ENCODE assay signal across 15 cellular contexts in the genomic region with DNA sequence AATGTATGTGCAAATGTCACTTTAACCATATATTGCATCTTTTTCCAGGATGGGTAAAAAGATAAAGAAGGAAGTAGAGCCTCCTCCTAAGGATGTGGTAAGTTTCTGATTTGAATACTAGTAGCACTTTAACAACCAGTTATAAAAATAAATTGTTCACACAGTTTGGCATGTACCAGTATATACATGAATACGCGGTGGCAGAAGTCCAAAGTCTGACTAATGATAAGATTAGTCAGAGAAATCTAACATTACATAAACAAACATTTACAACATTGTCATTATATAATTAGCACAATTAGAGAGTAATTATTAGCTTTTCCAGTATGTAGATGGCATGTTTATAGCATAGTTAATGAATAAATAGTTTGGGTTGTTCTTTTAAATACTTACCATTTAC. TPM values are rescaled to one million over a fixed set of nuclear protein-coding genes. Genes with fewer than 3 reads are reported as not detected.
DNase-seq lines count a peak whose midpoint lies in the region; ATAC-seq and TF ChIP-seq lines count a peak whose summit lies in the region.
"Had no signal": no experiment of that assay in that cellular context is flagged by ENCODE, and none has a peak within 500 bp of the region (broad histone marks: within the 10 kb centered on the region; RNA-seq: fewer than 3 reads in every experiment).

No MANE protein-coding gene starts in this region.

- no peaks in the 10 kb centered on the region for H3K27me3 Mint-ChIP-seq in progenitor cell of endocrine pancreas

- H3K4me3 Mint-ChIP-seq in progenitor cell of endocrine pancreas (ENCODE audit: low read depth), result no peak overlapping the region

- H3K4me1 Mint-ChIP-seq in progenitor cell of endocrine pancreas (ENCODE audit: low read depth), result no peaks in the 10 kb centered on the region

- no peaks in the 10 kb centered on the region for H3K9me3 Mint-ChIP-seq in progenitor cell of endocrine pancreas (ENCODE audit: low read depth)

- TF ChIP-seq CTCF in epithelial cell of esophagus (IDR thresholded peaks at IDR 0.05; ENCODE audit: insufficient read depth, low read depth, low read length, missing control alignments) (no peak), progenitor cell of endocrine pancreas (IDR thresholded peaks at IDR 0.05; ENCODE audit: unreplicated experiment) (no peak)

- no peak overlapping the region for H3K4me3 ChIP-seq in epithelial cell of esophagus (ENCODE audit: low read length)
- H3K4me3 ChIP-seq: spleen had no signal

- ATAC-seq in GM21423 (IDR thresholded peaks at IDR 0.05; ENCODE audit: unreplicated experiment), result peak; percentile 66
- ATAC-seq in GM21515 (IDR thresholded peaks at IDR 0.05; ENCODE audit: unreplicated experiment), result no peak
- no peak for ATAC-seq in HG02571 (IDR thresholded peaks at IDR 0.05; ENCODE audit: unreplicated experiment)

- H3K27ac Mint-ChIP-seq in progenitor cell of endocrine pancreas, result no peak overlapping the region

- H3K36me3 Mint-ChIP-seq in progenitor cell of endocrine pancreas (ENCODE audit: insufficient read depth), result no peaks in the 10 kb centered on the region

- peak; percentile 2 for DNase-seq in COR-L47 (lab: John Stamatoyannopoulos, UW)
- peak; percentile 8 for DNase-seq in HT1080 (ENCODE audit: low read depth)
- peak; percentile 87 for DNase-seq in epithelial cell of esophagus (ENCODE audit: low read depth)
- no peak for DNase-seq in progenitor cell of endocrine pancreas (ENCODE audit: low spot score, unreplicated experiment)
- DNase-seq in NCI-H510A treated with DMSO at 0.1 percent for 48 hours (lab: John Stamatoyannopoulos, UW), result no peak
- DNase-seq: activated naive CD4-positive, alpha-beta T cell; AML-193; esophagus squamous epithelium; mesendoderm; NCI-H774; spleen; stimulated activated naive CD4-positive, alpha-beta T cell treated with Interleukin-2 at 50 U/mL for 16 hours had no signal

RNA-seq across cellular contexts. Expression of a gene that starts 4.1 kb away (rescaled TPM):
- not detected in 2 replicates for total RNA-seq in HT1080 (2014; rRNA removed; shearing (Covaris generic))
- polyA plus RNA-seq in HT1080 (2015; cell fraction: cytosol; rRNA removed), result not detected in 2 replicates
- polyA plus RNA-seq in HT1080 (2015; cell fraction: nucleus; rRNA removed), result 0.69 TPM in 1 of 2 replicates, not detected in the other
- 4.8 and 7.9 TPM in 2 replicates for total RNA-seq in progenitor cell of endocrine pancreas
- total RNA-seq: esophagus squamous epithelium had no signal
- polyA plus RNA-seq: spleen had no signal

Comparison
In these comparisons a context has a peak if more than half of its experiments do, and no peak if none do; other contexts are left out.
1. DNase-seq: peak in COR-L47 (single experiment), HT1080 (single experiment) and epithelial cell of esophagus (single experiment); none in progenitor cell of endocrine pancreas (single experiment) and NCI-H510A treated with DMSO at 0.1 percent for 48 hours (single experiment).